In genomic region chr22:37775785-37776638, GRCh38 we compare ENCODE assay signal across 10 cellular contexts. TPM values are rescaled to one million over a fixed set of nuclear protein-coding genes. Genes with fewer than 3 reads are reported as not detected.
DNase-seq lines count a peak whose midpoint lies in the region; ATAC-seq and TF ChIP-seq lines count a peak whose summit lies in the region.
"Had no signal": no experiment of that assay in that cellular context is flagged by ENCODE, and none has a peak within 500 bp of the region (broad histone marks: within the 10 kb centered on the region; RNA-seq: fewer than 3 reads in every experiment).

No MANE protein-coding gene starts in this region.

- DNase-seq in Caco-2 = no peak
- peak; percentile 61 for DNase-seq in MG63
- no peak for DNase-seq in prostate gland (ENCODE audit: low spot score)
- no peak for DNase-seq in NCI-H2107 (lab: John Stamatoyannopoulos, UW)
- DNase-seq: activated B cell treated with CpG ODN at 0.5 μM for 24 hours had no signal

- H3K27ac ChIP-seq in esophagus (ENCODE audit: low read depth in 2 of 2, low read length in 1 of 2) (peak overlapping the region; percentile 91 to 95), prostate gland (peak overlapping the region; percentile 55 to 72)

- 66 to 75% methylated on average over 17 of the region's 17 CpGs for WGBS in esophagus, 2 donors
- WGBS in prostate gland = 77% methylated on average over 17 of the region's 17 CpGs

- peak overlapping the region; percentile 53 for H3K27ac Mint-ChIP-seq in Caco-2 (ENCODE audit: unreplicated experiment)
- H3K27ac Mint-ChIP-seq: activated B cell treated with CpG ODN at 0.5 μM for 24 hours; activated T-helper 2 cell treated with anti-CD3 and anti-CD28 coated beads, Interferon-gamma antibody, Interleukin-2, Interleukin-4, amounts not matched to agents 10 μg/mL and 5 μg/mL and 100 μg/mL, durations not matched to agents 14 hours and 24 hours and 36 hours had no signal

- H3K4me1 Mint-ChIP-seq in Caco-2 (ENCODE audit: low read depth, unreplicated experiment) = peaks cover 9% of the 10 kb centered on the region

- H3K27me3 ChIP-seq in Caco-2 (replicated peaks; ENCODE audit: control insufficient read depth, insufficient read depth, low read length) (no peaks in the 10 kb centered on the region), MG63 (no peaks in the 10 kb centered on the region), esophagus (ENCODE audit: control insufficient read depth in 1 of 2, insufficient read depth in 2 of 2, low read length in 2 of 2) (no peaks in the 10 kb centered on the region), prostate gland (replicated peaks; ENCODE audit: insufficient read depth) (no peaks in the 10 kb centered on the region)

- CTCF ChIA-PET in Caco-2 (lab: Charles Lee) = no interaction called here

- no peak overlapping the region for H3K4me3 Mint-ChIP-seq in Caco-2 (ENCODE audit: unreplicated experiment)
- H3K4me3 Mint-ChIP-seq: activated B cell treated with CpG ODN at 0.5 μM for 24 hours had no signal

- 0 out of 2 replicates have a peak, but pooled peaks cover 6% of the 10 kb centered on the region for H3K4me1 ChIP-seq in Caco-2
- peaks cover 0 to 19% of the 10 kb centered on the region in 2 donors for H3K4me1 ChIP-seq in esophagus (ENCODE audit: control insufficient read depth in 2 of 2, insufficient read depth in 2 of 2, low read length in 1 of 2)
- H3K4me1 ChIP-seq in prostate gland (replicated peaks) = peaks cover 4% of the 10 kb centered on the region

- POLR2A ChIA-PET in Caco-2 (lab: Charles Lee) = no interaction called here

- no TSS peak for BruUV-seq in Caco-2 (replicated peaks; lab: Mats Ljungman, UMichigan)

- ATAC-seq in HG02763 (IDR thresholded peaks at IDR 0.05; ENCODE audit: unreplicated experiment) = no peak
- no peak for ATAC-seq in HG03457 (IDR thresholded peaks at IDR 0.05; ENCODE audit: unreplicated experiment)
- no peak for ATAC-seq in HG02571 (IDR thresholded peaks at IDR 0.05; ENCODE audit: unreplicated experiment)

- H3K36me3 Mint-ChIP-seq in Caco-2 (ENCODE audit: insufficient read depth, unreplicated experiment) = peaks cover 25% of the 10 kb centered on the region

- TF ChIP-seq POLR2A in prostate gland (IDR thresholded peaks at IDR 0.05) = no peak

- H3K9me3 Mint-ChIP-seq in Caco-2 (ENCODE audit: unreplicated experiment) = no peaks in the 10 kb centered on the region
- H3K9me3 Mint-ChIP-seq: activated B cell treated with CpG ODN at 0.5 μM for 24 hours; activated T-helper 2 cell treated with anti-CD3 and anti-CD28 coated beads, Interferon-gamma antibody, Interleukin-2, Interleukin-4, amounts not matched to agents 10 μg/mL and 5 μg/mL and 100 μg/mL, durations not matched to agents 14 hours and 24 hours and 36 hours had no signal

- H3K9me3 ChIP-seq in Caco-2 (no peaks in the 10 kb centered on the region), MG63 (no peaks in the 10 kb centered on the region; the same call in 1 of the 2 replicates), esophagus (ENCODE audit: control insufficient read depth in 2 of 2, insufficient read depth in 1 of 2, low read depth in 1 of 2, low read length in 1 of 2) (peaks cover 0 to 1% of the 10 kb centered on the region in 2 donors), prostate gland (no peaks in the 10 kb centered on the region)

- H3K4me3 ChIP-seq in Caco-2 (ENCODE audit: low read depth, low read length) = no peak overlapping the region
- H3K4me3 ChIP-seq in MG63 = no peak overlapping the region
- H3K4me3 ChIP-seq in esophagus (ENCODE audit: low read depth in 1 of 2, low read length in 2 of 2) = no peak overlapping the region
- H3K4me3 ChIP-seq in prostate gland = no peak overlapping the region

- no peak for TF ChIP-seq CTCF in Caco-2 (IDR thresholded peaks at IDR 0.05; ENCODE audit: insufficient read depth in 1 of 2, low read depth in 1 of 2, low read length in 1 of 2, severe bottlenecking in 1 of 2, unreplicated experiment in 1 of 2)
- TF ChIP-seq CTCF in prostate gland (IDR thresholded peaks at IDR 0.05) = no peak

- H3K27me3 Mint-ChIP-seq in Caco-2 (ENCODE audit: insufficient read depth, unreplicated experiment) = no peaks in the 10 kb centered on the region

- intact Hi-C loops in Caco-2 (cut with micrococcal nuclease; ENCODE audit: unreplicated experiment) (no loop called here), prostate gland (cut with DNase I) (no loop called here)

- 0 out of 2 replicates have a peak, but pooled peaks cover 1% of the 10 kb centered on the region for H3K36me3 ChIP-seq in Caco-2 (ENCODE audit: control insufficient read depth, insufficient read depth, low read length)
- peaks cover 34% of the 10 kb centered on the region for H3K36me3 ChIP-seq in MG63
- peaks cover 6 to 27% of the 10 kb centered on the region in 2 donors for H3K36me3 ChIP-seq in esophagus (ENCODE audit: control insufficient read depth in 2 of 2, insufficient read depth in 2 of 2, low read length in 1 of 2)
- peaks cover 0 to 19% of the 10 kb centered on the region in 2 donors for H3K36me3 ChIP-seq in prostate gland

RNA-seq across cellular contexts. Expression of gene GCAT, which starts 31.7 kb away (rescaled TPM):
- total RNA-seq in Caco-2 (2022) (24.4 and 24.8 TPM in 2 replicates), prostate gland (10 to 100 TPM; 37.8 to 92.7 TPM)
- total RNA-seq in MG63 (2014; rRNA removed; shearing (Covaris generic); ENCODE audit: low replicate concordance) = 23.6 and 39.4 TPM in 2 replicates
- 10 to 100 TPM; 20.1 to 31.8 TPM for polyA plus RNA-seq in esophagus

RNA-seq across cellular contexts. Expression of gene GALR3, which starts 47.2 kb away (rescaled TPM):
- total RNA-seq in Caco-2 (2022) (0.27 TPM in 1 of 2 replicates, not detected in the other), prostate gland (under 1 TPM in 1 of 2 donors, not detected in 1; 0.85 TPM)
- not detected in 2 replicates for total RNA-seq in MG63 (2014; rRNA removed; shearing (Covaris generic); ENCODE audit: low replicate concordance)
- under 1 TPM in 1 of 2 donors, not detected in 1; 0.02 TPM for polyA plus RNA-seq in esophagus
- total RNA-seq: activated B cell treated with CpG ODN at 0.5 μM for 24 hours had no signal
